In genomic region chr7:44398953-44399574, GRCh38 we compare ENCODE assay signal across 15 cellular contexts.
A peak's percentile ranks its signal among the peaks of the same experiment; 100 is the strongest.
DNase-seq lines count a peak whose midpoint lies in the region; ATAC-seq and TF ChIP-seq lines count a peak whose summit lies in the region.
"Had no signal": no experiment of that assay in that cellular context is flagged by ENCODE, and none has a peak within 500 bp of the region (broad histone marks: within the 10 kb centered on the region; RNA-seq: fewer than 3 reads in every experiment).

No MANE protein-coding gene starts in this region.

- no peaks in the 10 kb centered on the region for H3K27me3 Mint-ChIP-seq in nephron progenitor cell (ENCODE audit: low read depth, poor library complexity)

- TF ChIP-seq CTCF in nephron progenitor cell (IDR thresholded peaks at IDR 0.05), result no peak

- DNase-seq in DMS53 (lab: John Stamatoyannopoulos, UW) (peak; percentile 46), DMS53 treated with DMSO at 0.1 percent for 48 hours (lab: John Stamatoyannopoulos, UW; ENCODE audit: unreplicated experiment) (no peak), NCI-H2029 (lab: John Stamatoyannopoulos, UW) (peak; percentile 43), nephron progenitor cell (no peak)
- peak; percentile 7 for DNase-seq in activated CD8-positive, alpha-beta memory T cell treated with anti-CD3 and anti-CD28 coated beads, Interleukin-2, amount 50 U/mL, for 48 hours
- DNase-seq: Caco-2; Karpas-422; NCI-H748 treated with DMSO at 0.1 percent for 48 hours; stimulated activated CD4-positive, alpha-beta T cell treated with anti-CD3 and anti-CD28 coated beads, Interleukin-15, amount 100 ng/mL, for 24 hours; transverse colon had no signal

- no peaks in the 10 kb centered on the region for H3K9me3 Mint-ChIP-seq in nephron progenitor cell
- H3K9me3 Mint-ChIP-seq: endodermal cell, WTC11 had no signal

- peak overlapping the region; percentile 33 for H3K27ac Mint-ChIP-seq in nephron progenitor cell
- H3K27ac Mint-ChIP-seq: WTC11 had no signal

- ATAC-seq in HG03159 (IDR thresholded peaks at IDR 0.05; ENCODE audit: unreplicated experiment) (no peak), GM18519 (IDR thresholded peaks at IDR 0.05; ENCODE audit: low FRiP score, unreplicated experiment) (no peak), HG03378 (IDR thresholded peaks at IDR 0.05; ENCODE audit: unreplicated experiment) (no peak)
- ATAC-seq: WTC11 had no signal

- no peak overlapping the region for H3K4me3 Mint-ChIP-seq in nephron progenitor cell
- H3K4me3 Mint-ChIP-seq: endodermal cell, WTC11 had no signal

- peaks cover 28% of the 10 kb centered on the region for H3K36me3 Mint-ChIP-seq in nephron progenitor cell (ENCODE audit: low read depth)

- peaks cover 23% of the 10 kb centered on the region for H3K4me1 Mint-ChIP-seq in nephron progenitor cell
- H3K4me1 Mint-ChIP-seq: WTC11 had no signal

Comparison
In these comparisons a context has a peak if more than half of its experiments do, and no peak if none do; other contexts are left out.
1. DNase-seq: peak in DMS53 (single experiment), NCI-H2029 (single experiment) and activated CD8-positive, alpha-beta memory T cell treated with anti-CD3 and anti-CD28 coated beads, Interleukin-2, amount 50 U/mL, for 48 hours (single experiment); none in DMS53 treated with DMSO at 0.1 percent for 48 hours (single experiment) and nephron progenitor cell (single experiment).